ENCODE assay signal across 8 cellular contexts in the genomic region with DNA sequence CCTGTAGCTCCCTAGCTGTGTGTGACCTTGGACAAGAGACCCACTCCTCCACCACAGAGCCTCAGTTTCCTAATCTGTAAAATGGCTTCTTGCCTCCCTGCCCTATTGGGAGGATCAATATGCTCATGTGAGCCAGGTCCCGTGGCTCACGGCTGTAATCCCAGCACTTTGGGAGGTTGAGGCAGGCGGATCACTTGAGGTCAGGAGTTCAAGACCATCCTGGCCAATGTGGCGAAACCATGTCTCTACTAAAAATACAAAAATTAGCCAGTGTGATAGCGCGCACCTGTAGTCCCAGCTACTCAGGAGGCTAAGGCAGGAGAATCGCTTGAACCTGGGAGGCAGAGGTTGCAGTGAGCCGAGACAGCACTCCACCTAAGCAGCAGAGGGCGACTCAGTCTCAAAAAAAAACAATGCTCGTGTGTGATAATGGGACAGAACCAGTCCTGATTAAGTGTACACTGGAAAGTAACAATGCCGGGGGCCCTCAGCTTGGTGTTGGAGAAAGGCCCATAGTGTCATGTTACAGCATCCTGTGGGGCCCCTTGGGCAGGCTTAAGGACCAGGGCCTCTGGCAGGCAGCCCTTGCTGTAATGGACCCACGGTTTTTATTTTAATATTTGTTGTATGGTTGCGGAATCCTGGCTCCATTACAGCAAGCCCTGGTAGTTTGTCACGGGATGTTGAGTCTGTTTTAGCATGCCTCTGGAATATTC. TPM values are rescaled to one million over a fixed set of nuclear protein-coding genes. Genes with fewer than 3 reads are reported as not detected.
DNase-seq lines count a peak whose midpoint lies in the region; ATAC-seq, FAIRE-seq and TF ChIP-seq lines count a peak whose summit lies in the region.

No MANE protein-coding gene starts in this region.

- no peaks in the 10 kb centered on the region for H3K9me3 Mint-ChIP-seq in CD4-positive, alpha-beta T cell

- peaks cover 60% of the 10 kb centered on the region for H3K4me1 Mint-ChIP-seq in CD4-positive, alpha-beta T cell (ENCODE audit: low read depth)

- no peak overlapping the region for H3K27ac ChIP-seq in CD4-positive, alpha-beta T cell (ENCODE audit: low read depth, low read length)
- H3K27ac ChIP-seq in HL-60 (replicated peaks) = no peak overlapping the region

- no peak for TF ChIP-seq POLR2A in GM12892 (IDR thresholded peaks at IDR 0.05; ENCODE audit: low read depth, low read length)

- TF ChIP-seq CTCF in CD4-positive, alpha-beta T cell (IDR thresholded peaks at IDR 0.05) = peak; percentile 69
- peak; percentile 32 for TF ChIP-seq CTCF in HL-60 (IDR thresholded peaks at IDR 0.05; ENCODE audit: insufficient read depth, low read length)
- TF ChIP-seq CTCF in fibroblast of villous mesenchyme (IDR thresholded peaks at IDR 0.05; ENCODE audit: insufficient read depth, low read depth, low read length) = peak; percentile 68
- TF ChIP-seq CTCF in retinal pigment epithelial cell (conservative IDR thresholded peaks at IDR 0.05; ENCODE audit: low read depth, low read length) = peak; percentile 61

- H3K4me3 ChIP-seq in HL-60 (replicated peaks; ENCODE audit: insufficient read depth, low read length) (no peak overlapping the region), fibroblast of villous mesenchyme (ENCODE audit: low read depth, low read length) (no peak overlapping the region), retinal pigment epithelial cell (ENCODE audit: low read length) (no peak overlapping the region)

- intact Hi-C loops in CD4-positive, alpha-beta T cell (cut with DNase I, micrococcal nuclease) = loop anchor here (1.0 to 2.0 kb wide), 3 partner anchors 44 to 177 kb away; no protein-coding TSS in a partner anchor

- no peaks in the 10 kb centered on the region for H3K27me3 ChIP-seq in CD4-positive, alpha-beta T cell (ENCODE audit: control insufficient read depth, insufficient read depth, low read length)
- H3K27me3 ChIP-seq in HL-60 (ENCODE audit: insufficient read depth, poor library complexity, severe bottlenecking) = no peaks in the 10 kb centered on the region

- H3K36me3 Mint-ChIP-seq in CD4-positive, alpha-beta T cell (ENCODE audit: low read depth) = peaks cover 31% of the 10 kb centered on the region

- peak in 5 of 10 experiments; percentile 39 to 56 (median 47) for DNase-seq in CD4-positive, alpha-beta T cell
- DNase-seq in HL-60 (ENCODE audit: low read depth in 1 of 2, low spot score in 1 of 2) (peak in 1 of 2 experiments; percentile 45), NCI-H774 (lab: John Stamatoyannopoulos, UW) (peak; percentile 10), fibroblast of villous mesenchyme (ENCODE audit: low read depth) (peak; percentile 85), retinal pigment epithelial cell (ENCODE audit: low read depth) (peak; percentile 66), GM12892 (ENCODE audit: insufficient read length) (no peak), ureter (ENCODE audit: low spot score) (no peak)
- peak; percentile 52 for DNase-seq in activated T-cell treated with anti-CD3 and anti-CD28 coated beads, Interleukin-2, amount 50 U/mL, for 1 hour

- no peak for ATAC-seq in CD4-positive, alpha-beta T cell (ENCODE audit: poor library complexity)

- no peaks in the 10 kb centered on the region for H3K9me3 ChIP-seq in CD4-positive, alpha-beta T cell (ENCODE audit: control insufficient read depth, low read length)

- POLR2A ChIA-PET in CD4-positive, alpha-beta T cell (lab: Charles Lee) = interaction anchor here (0.6 to 1.9 kb wide), 12 partner anchors 10 to 178 kb away, joined by 3 to 11 read pairs (median 4); a partner anchor contains a TSS

- peak overlapping the region; percentile 81 for H3K4me3 Mint-ChIP-seq in CD4-positive, alpha-beta T cell

- H3K27me3 Mint-ChIP-seq in CD4-positive, alpha-beta T cell = no peaks in the 10 kb centered on the region

- peak overlapping the region; percentile 98 for H3K27ac Mint-ChIP-seq in CD4-positive, alpha-beta T cell

- FAIRE-seq in GM12892 (lab: Jason Lieb, UNC) = no peak

- CTCF ChIA-PET in CD4-positive, alpha-beta T cell (lab: Charles Lee) = interaction anchor here (0.9 to 1.8 kb wide), 15 partner anchors 10 to 178 kb away, joined by 3 to 18 read pairs (median 4); a partner anchor contains a TSS

RNA-seq across cellular contexts. Expression of a gene that starts 6.8 kb away (rescaled TPM):
- 1,000 to 10,000 TPM; 2,912 to 3,041 TPM for total RNA-seq in CD4-positive, alpha-beta T cell
- total RNA-seq in fibroblast of villous mesenchyme (1,679 and 1,912 TPM in 2 replicates), ureter (1,912 TPM)
- polyA plus RNA-seq in GM12892 (2012; ENCODE audit: missing spikeins) = 6,590 TPM

RNA-seq across cellular contexts. Expression of a gene that starts 9.4 kb away (rescaled TPM):
- 10 to 100 TPM; 50.2 to 52.5 TPM for total RNA-seq in CD4-positive, alpha-beta T cell
- total RNA-seq in fibroblast of villous mesenchyme (39.7 and 44.8 TPM in 2 replicates), ureter (106 TPM)
- polyA plus RNA-seq in GM12892 (2012; ENCODE audit: missing spikeins) = not detected

RNA-seq across cellular contexts. Expression of a gene that starts 15.6 kb away (rescaled TPM):
- total RNA-seq in CD4-positive, alpha-beta T cell = 1,000 to 10,000 TPM; 5,328 to 5,481 TPM
- total RNA-seq in fibroblast of villous mesenchyme = 1,887 and 2,774 TPM in 2 replicates
- 4,907 TPM for polyA plus RNA-seq in GM12892 (2012; ENCODE audit: missing spikeins)
- total RNA-seq in ureter = 3,508 TPM

RNA-seq across cellular contexts. Expression of a gene that starts 24.8 kb away (rescaled TPM):
- 1 to 10 TPM; 4.8 to 7.8 TPM for total RNA-seq in CD4-positive, alpha-beta T cell
- total RNA-seq in fibroblast of villous mesenchyme (115 and 162 TPM in 2 replicates), ureter (18.6 TPM)
- polyA plus RNA-seq in GM12892 (2012; ENCODE audit: missing spikeins) = 0.23 TPM

RNA-seq across cellular contexts. Expression of a gene that starts 29.0 kb away (rescaled TPM):
- 100 to 1,000 TPM; 311 to 325 TPM for total RNA-seq in CD4-positive, alpha-beta T cell
- total RNA-seq in fibroblast of villous mesenchyme (2.6 and 4.8 TPM in 2 replicates), ureter (12.7 TPM)
- polyA plus RNA-seq in GM12892 (2012; ENCODE audit: missing spikeins) = 4.3 TPM

Comparison
In these comparisons a context has a peak if more than half of its experiments do, and no peak if none do; other contexts are left out.
1. DNase-seq: peak in NCI-H774 (single experiment), activated T-cell treated with anti-CD3 and anti-CD28 coated beads, Interleukin-2, amount 50 U/mL, for 1 hour (single experiment), fibroblast of villous mesenchyme (single experiment) and retinal pigment epithelial cell (single experiment); none in GM12892 (single experiment) and ureter (single experiment).
2. Peak in every context shown above with its lines, with median percentiles within 50 percentile points of each other: CTCF ChIP-seq.